8 cellular contexts compared by ENCODE assay signal in the genomic region with DNA sequence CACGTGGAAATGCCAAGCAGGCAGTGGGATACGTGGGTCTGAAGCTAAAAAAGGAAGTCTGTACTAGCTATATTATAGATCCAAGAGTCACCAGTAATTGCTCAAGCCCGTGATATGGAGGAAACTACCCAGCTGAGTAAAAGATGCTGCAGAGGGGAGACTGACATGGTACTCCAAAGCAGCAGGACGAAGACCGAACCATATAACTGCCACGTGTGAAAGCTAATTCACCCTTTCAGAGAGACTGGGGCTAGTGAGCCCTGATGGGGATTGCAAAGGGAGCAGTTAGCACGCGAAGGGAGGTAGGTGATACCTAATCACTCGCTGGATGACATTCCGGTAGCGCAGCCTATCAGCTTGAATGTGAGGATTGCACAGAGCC. TPM values are rescaled to one million over a fixed set of nuclear protein-coding genes. Genes with fewer than 3 reads are reported as not detected.
DNase-seq lines count a peak whose midpoint lies in the region; ATAC-seq and TF ChIP-seq lines count a peak whose summit lies in the region.

No MANE protein-coding gene starts in this region.

- H3K79me2 ChIP-seq in PC-3 (ENCODE audit: low read length), result peaks cover 53% of the 10 kb centered on the region

- peak overlapping the region; percentile 94 for H3K4me2 ChIP-seq in PC-3 (ENCODE audit: low read length)

- H3K27ac ChIP-seq in PC-3 (ENCODE audit: low read length), result peak overlapping the region; percentile 70
- peak overlapping the region; percentile 84 to 94 for H3K27ac ChIP-seq in coronary artery
- peak overlapping the region; percentile 94 for H3K27ac ChIP-seq in muscle layer of colon (ENCODE audit: low read depth, low read length)

- BruUV-seq in PC-3 (replicated peaks; lab: Mats Ljungman, UMichigan), result TSS peak; percentile 67

- H2AFZ ChIP-seq in PC-3 (ENCODE audit: low read length), result peak overlapping the region; percentile 72

- TF ChIP-seq CTCF in AG09309 (IDR thresholded peaks at IDR 0.05; ENCODE audit: control insufficient read depth, insufficient read depth, low read depth, low read length, missing control alignments) (no peak), PC-3 (conservative IDR thresholded peaks at IDR 0.05; ENCODE audit: low read depth, low read length) (no peak), coronary artery (IDR thresholded peaks at IDR 0.05) (no peak)

- no peaks in the 10 kb centered on the region for H3K27me3 ChIP-seq in PC-3 (ENCODE audit: low read length)
- no peaks in the 10 kb centered on the region for H3K27me3 ChIP-seq in muscle layer of colon (ENCODE audit: control insufficient read depth in 1 of 2, insufficient read depth in 2 of 2, low read length in 2 of 2)

- H3K4me1 ChIP-seq in PC-3 (ENCODE audit: insufficient read depth, low read length) (peaks cover 18% of the 10 kb centered on the region), muscle layer of colon (ENCODE audit: insufficient read depth, low read length) (peaks cover 15% of the 10 kb centered on the region)

- intact Hi-C loops in PC-3 (cut with micrococcal nuclease), result loop anchor here (1.0 to 5.0 kb wide), 2 partner anchors 69 to 147 kb away; a partner anchor contains a TSS

- POLR2A ChIA-PET in PC-3 (lab: Charles Lee; ENCODE audit: unreplicated experiment), result interaction anchor here (0.5 to 1.0 kb wide), 4 partner anchors 25 to 373 kb away, joined by 3 to 10 read pairs (median 4); a partner anchor contains a TSS

- H3K9me3 ChIP-seq in PC-3 (ENCODE audit: low read length) (no peaks in the 10 kb centered on the region), muscle layer of colon (ENCODE audit: low read length) (no peaks in the 10 kb centered on the region)

- no peaks in the 10 kb centered on the region for H3F3A ChIP-seq in PC-3 (ENCODE audit: low read length, unreplicated experiment)

- H3K4me3 ChIP-seq in AG09309 (ENCODE audit: control insufficient read depth, low read depth, low read length), result peak overlapping the region; percentile 97
- peak overlapping the region; percentile 97 for H3K4me3 ChIP-seq in PC-3 (ENCODE audit: low read length)
- peak overlapping the region; percentile 79 for H3K4me3 ChIP-seq in coronary artery
- H3K4me3 ChIP-seq in muscle layer of colon (ENCODE audit: low read depth in 1 of 2, low read length in 2 of 2), result peak overlapping the region; percentile 40 to 87

- H3K36me3 ChIP-seq in PC-3 (ENCODE audit: low read depth, low read length), result peaks cover 8% of the 10 kb centered on the region; the same call in 1 of the 2 replicates
- peaks cover 23% of the 10 kb centered on the region for H3K36me3 ChIP-seq in muscle layer of colon (ENCODE audit: insufficient read depth, low read length)

- DNase-seq in AG09309 (ENCODE audit: low read depth) (no peak), PC-3 (no peak), coronary artery (ENCODE audit: low spot score) (no peak), globus pallidus (ENCODE audit: low spot score) (no peak), RKO (ENCODE audit: low spot score) (no peak)

- no peaks in the 10 kb centered on the region for H4K20me1 ChIP-seq in PC-3 (ENCODE audit: low read length)

- CTCF ChIA-PET in PC-3 (lab: Charles Lee), result interaction anchor here (1.5 kb wide), 1 partner anchor 24 kb away, joined by 3 read pairs; no protein-coding TSS in a partner anchor

- H3K9me2 ChIP-seq in PC-3 (replicated peaks; ENCODE audit: low read length), result no peaks in the 10 kb centered on the region

- ATAC-seq in GM18868 (IDR thresholded peaks at IDR 0.05; ENCODE audit: unreplicated experiment) (peak; percentile 38), HG03135 (IDR thresholded peaks at IDR 0.05; ENCODE audit: unreplicated experiment) (peak; percentile 28), PC-3 (no peak)

- H3K9ac ChIP-seq in PC-3 (ENCODE audit: low read length) (peak overlapping the region; percentile 97), muscle layer of colon (ENCODE audit: low read length) (peak overlapping the region; percentile 79)

RNA-seq across cellular contexts. Expression of a gene that starts 0.3 kb away (rescaled TPM):
- 15.5 and 15.8 TPM in 2 replicates for total RNA-seq in PC-3 (2014; rRNA removed)

RNA-seq across cellular contexts. Expression of a gene that starts 0.8 kb away (rescaled TPM):
- 12.6 and 13.2 TPM in 2 replicates for total RNA-seq in PC-3 (2014; rRNA removed)

RNA-seq across cellular contexts. Expression of a gene that starts 16.9 kb away (rescaled TPM):
- total RNA-seq in PC-3 (2014; rRNA removed), result 0.29 TPM in 1 of 2 replicates, not detected in the other

RNA-seq across cellular contexts. Expression of a gene that starts 24.8 kb away (rescaled TPM):
- 18.7 and 19.9 TPM in 2 replicates for total RNA-seq in PC-3 (2014; rRNA removed)

RNA-seq across cellular contexts. Expression of a gene that starts 32.8 kb away (rescaled TPM):
- 0.04 and 0.17 TPM in 2 replicates for total RNA-seq in PC-3 (2014; rRNA removed)
